In the genomic region with DNA sequence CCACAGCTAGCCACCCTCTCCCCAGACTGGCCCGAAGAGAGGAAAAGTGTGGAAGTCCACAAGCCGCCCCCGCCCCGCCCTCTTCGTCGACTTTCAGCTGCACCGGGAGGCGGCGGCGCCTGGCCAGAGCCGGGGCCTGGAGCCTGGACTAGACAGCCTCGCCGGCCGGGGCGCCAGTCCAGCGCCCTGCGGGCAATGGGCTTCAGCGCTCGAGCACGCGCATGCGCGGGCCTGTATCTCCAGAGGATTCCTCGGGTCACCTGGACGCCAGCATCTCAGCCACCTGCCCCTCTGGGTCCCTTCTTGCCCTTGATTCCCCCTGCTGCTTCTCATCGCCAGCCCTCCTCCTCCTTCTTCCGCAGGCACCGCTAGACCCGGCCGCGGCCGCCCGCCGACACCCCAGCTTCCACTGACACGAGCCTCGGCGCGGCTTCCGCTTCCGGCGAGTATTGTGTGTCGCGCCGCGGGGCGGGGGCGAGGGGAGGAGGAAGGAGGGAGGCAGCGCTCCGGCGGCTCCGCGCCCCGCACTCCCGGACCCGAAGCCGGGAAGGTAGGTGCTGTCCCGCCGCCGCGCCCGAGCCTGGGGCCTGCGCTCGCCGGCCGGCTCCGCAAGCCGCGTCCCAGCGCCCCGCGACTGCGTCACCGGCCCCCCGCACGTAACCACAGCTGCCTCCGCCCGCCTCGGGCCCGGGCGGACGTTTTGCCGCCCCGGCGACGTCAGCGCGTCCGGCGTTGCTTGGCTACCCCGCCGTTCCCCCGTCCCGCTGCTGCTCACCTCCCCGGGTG, we compare ENCODE assay signal across 1 cellular context.
A peak's percentile ranks its signal among the peaks of the same experiment; 100 is the strongest.
TF ChIP-seq lines count a peak whose summit lies in the region.

A gene (plus strand): TSS at position 482 of the 786 bp plus-strand sequence. CDS start 2,391 bp downstream, outside the sequence.

TF ChIP-seq in K562, 482 proteins besides CTCF, POLR2A, EP300 and RAD21 (continued from another document and continues in another):
- TF ChIP-seq, protein P1, sequence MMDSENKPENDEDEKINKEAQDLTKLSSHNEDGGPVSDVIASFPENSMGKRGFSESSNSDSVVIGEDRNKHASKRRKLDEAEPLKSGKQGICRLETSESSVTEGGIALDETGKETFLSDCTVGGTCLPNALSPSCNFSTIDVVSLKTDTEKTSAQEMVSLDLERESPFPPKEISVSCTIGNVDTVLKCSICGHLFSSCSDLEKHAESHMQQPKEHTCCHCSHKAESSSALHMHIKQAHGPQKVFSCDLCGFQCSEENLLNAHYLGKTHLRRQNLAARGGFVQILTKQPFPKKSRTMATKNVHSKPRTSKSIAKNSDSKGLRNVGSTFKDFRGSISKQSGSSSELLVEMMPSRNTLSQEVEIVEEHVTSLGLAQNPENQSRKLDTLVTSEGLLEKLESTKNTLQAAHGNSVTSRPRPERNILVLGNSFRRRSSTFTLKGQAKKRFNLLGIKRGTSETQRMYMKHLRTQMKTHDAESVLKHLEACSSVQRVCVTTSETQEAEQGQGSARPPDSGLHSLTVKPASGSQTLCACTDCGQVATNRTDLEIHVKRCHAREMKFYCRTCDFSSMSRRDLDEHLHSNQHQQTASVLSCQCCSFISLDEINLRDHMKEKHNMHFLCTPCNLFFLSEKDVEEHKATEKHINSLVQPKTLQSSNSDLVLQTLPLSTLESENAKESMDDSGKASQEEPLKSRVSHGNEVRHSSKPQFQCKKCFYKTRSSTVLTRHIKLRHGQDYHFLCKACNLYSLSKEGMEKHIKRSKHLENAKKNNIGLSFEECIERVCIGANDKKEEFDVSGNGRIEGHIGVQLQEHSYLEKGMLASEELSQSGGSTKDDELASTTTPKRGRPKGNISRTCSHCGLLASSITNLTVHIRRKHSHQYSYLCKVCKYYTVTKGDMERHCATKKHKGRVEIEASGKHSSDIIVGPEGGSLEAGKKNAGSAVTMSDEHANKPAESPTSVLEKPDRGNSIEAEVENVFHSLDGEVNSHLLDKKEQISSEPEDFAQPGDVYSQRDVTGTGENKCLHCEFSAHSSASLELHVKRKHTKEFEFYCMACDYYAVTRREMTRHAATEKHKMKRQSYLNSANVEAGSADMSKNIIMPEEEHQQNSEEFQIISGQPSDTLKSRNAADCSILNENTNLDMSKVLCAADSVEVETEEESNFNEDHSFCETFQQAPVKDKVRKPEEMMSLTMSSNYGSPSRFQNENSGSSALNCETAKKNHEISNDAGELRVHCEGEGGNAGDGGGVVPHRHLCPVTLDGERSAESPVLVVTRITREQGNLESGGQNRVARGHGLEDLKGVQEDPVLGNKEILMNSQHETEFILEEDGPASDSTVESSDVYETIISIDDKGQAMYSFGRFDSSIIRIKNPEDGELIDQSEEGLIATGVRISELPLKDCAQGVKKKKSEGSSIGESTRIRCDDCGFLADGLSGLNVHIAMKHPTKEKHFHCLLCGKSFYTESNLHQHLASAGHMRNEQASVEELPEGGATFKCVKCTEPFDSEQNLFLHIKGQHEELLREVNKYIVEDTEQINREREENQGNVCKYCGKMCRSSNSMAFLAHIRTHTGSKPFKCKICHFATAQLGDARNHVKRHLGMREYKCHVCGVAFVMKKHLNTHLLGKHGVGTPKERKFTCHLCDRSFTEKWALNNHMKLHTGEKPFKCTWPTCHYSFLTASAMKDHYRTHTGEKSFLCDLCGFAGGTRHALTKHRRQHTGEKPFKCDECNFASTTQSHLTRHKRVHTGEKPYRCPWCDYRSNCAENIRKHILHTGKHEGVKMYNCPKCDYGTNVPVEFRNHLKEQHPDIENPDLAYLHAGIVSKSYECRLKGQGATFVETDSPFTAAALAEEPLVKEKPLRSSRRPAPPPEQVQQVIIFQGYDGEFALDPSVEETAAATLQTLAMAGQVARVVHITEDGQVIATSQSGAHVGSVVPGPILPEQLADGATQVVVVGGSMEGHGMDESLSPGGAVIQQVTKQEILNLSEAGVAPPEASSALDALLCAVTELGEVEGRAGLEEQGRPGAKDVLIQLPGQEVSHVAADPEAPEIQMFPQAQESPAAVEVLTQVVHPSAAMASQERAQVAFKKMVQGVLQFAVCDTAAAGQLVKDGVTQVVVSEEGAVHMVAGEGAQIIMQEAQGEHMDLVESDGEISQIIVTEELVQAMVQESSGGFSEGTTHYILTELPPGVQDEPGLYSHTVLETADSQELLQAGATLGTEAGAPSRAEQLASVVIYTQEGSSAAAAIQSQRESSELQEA (IDR thresholded peaks at IDR 0.05; ENCODE audit: low read depth): no peak
- peak; percentile 74 for TF ChIP-seq CCNT2 (IDR thresholded peaks at IDR 0.05; ENCODE audit: borderline replicate concordance, extremely low read depth, insufficient read length, low read depth, low read length)
- TF ChIP-seq KAT7 (CRISPR knock-in tag; IDR thresholded peaks at IDR 0.05; ENCODE audit: borderline replicate concordance): peak; percentile 48; the same call in 1 of the 2 replicates
- peak; percentile 39 for TF ChIP-seq SAP30 (IDR thresholded peaks at IDR 0.05; ENCODE audit: borderline replicate concordance, insufficient read depth, low read depth, low read length, poor library complexity, severe bottlenecking)
- TF ChIP-seq ZFX (CRISPR knock-in tag; IDR thresholded peaks at IDR 0.05): peak; percentile 91
- TF ChIP-seq, protein P2, sequence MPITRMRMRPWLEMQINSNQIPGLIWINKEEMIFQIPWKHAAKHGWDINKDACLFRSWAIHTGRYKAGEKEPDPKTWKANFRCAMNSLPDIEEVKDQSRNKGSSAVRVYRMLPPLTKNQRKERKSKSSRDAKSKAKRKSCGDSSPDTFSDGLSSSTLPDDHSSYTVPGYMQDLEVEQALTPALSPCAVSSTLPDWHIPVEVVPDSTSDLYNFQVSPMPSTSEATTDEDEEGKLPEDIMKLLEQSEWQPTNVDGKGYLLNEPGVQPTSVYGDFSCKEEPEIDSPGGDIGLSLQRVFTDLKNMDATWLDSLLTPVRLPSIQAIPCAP (CRISPR knock-in tag; IDR thresholded peaks at IDR 0.05; ENCODE audit: borderline replicate concordance): no peak; the same call in 1 of the 2 replicates
- peak; percentile 58; the same call in 1 of the 2 replicates for TF ChIP-seq BRD4 (IDR thresholded peaks at IDR 0.05)
- TF ChIP-seq KDM2B (CRISPR knock-in tag; IDR thresholded peaks at IDR 0.05): 0 out of 2 replicates have a peak, but pooled peaks have one; percentile 32
- TF ChIP-seq RBBP5 (IDR thresholded peaks at IDR 0.05; ENCODE audit: borderline replicate concordance, insufficient read depth, low read length, poor library complexity, severe bottlenecking): peak; percentile 72
- peak; percentile 20; the same call in 1 of the 2 replicates for TF ChIP-seq ZNF316 (IDR thresholded peaks at IDR 0.05)
- peak; percentile 96 for TF ChIP-seq ELF1 (tag; IDR thresholded peaks at IDR 0.05)
- peak; percentile 57; the same call in 1 of the 2 replicates for TF ChIP-seq NCOA1 (IDR thresholded peaks at IDR 0.05; ENCODE audit: low read depth)
- peak; percentile 10; the same call in 1 of the 2 replicates for TF ChIP-seq NBN (IDR thresholded peaks at IDR 0.05; ENCODE audit: low read depth)
- peak; percentile 8; the same call in 1 of the 2 replicates for TF ChIP-seq SMAD2 (IDR thresholded peaks at IDR 0.05; ENCODE audit: low read depth, low read length)
- TF ChIP-seq ZBTB1 (CRISPR knock-in tag; IDR thresholded peaks at IDR 0.05; ENCODE audit: borderline replicate concordance, low read depth): peak; percentile 72
- TF ChIP-seq ZKSCAN1 (IDR thresholded peaks at IDR 0.05; ENCODE audit: low read depth, low read length): peak; percentile 60; the same call in 1 of the 2 replicates
- TF ChIP-seq SP1 (CRISPR knock-in tag; IDR thresholded peaks at IDR 0.05): no peak
- TF ChIP-seq, protein P3, sequence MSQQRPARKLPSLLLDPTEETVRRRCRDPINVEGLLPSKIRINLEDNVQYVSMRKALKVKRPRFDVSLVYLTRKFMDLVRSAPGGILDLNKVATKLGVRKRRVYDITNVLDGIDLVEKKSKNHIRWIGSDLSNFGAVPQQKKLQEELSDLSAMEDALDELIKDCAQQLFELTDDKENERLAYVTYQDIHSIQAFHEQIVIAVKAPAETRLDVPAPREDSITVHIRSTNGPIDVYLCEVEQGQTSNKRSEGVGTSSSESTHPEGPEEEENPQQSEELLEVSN (IDR thresholded peaks at IDR 0.05; ENCODE audit: borderline replicate concordance in 1 of 2, extremely low read depth in 1 of 2, insufficient read depth in 1 of 2, insufficient read length in 1 of 2, low read depth in 1 of 2, low read length in 1 of 2, poor library complexity in 1 of 2, severe bottlenecking in 1 of 2): peak; percentile 77 to 83
- peak; percentile 29; the same call in 1 of the 2 replicates for TF ChIP-seq SPI1 (IDR thresholded peaks at IDR 0.05; ENCODE audit: borderline replicate concordance, low read depth, low read length)
- TF ChIP-seq SMAD3 (CRISPR knock-in tag; conservative IDR thresholded peaks at IDR 0.05): 0 out of 2 replicates have a peak, but pooled peaks have one; percentile 30
- TF ChIP-seq, protein P4, sequence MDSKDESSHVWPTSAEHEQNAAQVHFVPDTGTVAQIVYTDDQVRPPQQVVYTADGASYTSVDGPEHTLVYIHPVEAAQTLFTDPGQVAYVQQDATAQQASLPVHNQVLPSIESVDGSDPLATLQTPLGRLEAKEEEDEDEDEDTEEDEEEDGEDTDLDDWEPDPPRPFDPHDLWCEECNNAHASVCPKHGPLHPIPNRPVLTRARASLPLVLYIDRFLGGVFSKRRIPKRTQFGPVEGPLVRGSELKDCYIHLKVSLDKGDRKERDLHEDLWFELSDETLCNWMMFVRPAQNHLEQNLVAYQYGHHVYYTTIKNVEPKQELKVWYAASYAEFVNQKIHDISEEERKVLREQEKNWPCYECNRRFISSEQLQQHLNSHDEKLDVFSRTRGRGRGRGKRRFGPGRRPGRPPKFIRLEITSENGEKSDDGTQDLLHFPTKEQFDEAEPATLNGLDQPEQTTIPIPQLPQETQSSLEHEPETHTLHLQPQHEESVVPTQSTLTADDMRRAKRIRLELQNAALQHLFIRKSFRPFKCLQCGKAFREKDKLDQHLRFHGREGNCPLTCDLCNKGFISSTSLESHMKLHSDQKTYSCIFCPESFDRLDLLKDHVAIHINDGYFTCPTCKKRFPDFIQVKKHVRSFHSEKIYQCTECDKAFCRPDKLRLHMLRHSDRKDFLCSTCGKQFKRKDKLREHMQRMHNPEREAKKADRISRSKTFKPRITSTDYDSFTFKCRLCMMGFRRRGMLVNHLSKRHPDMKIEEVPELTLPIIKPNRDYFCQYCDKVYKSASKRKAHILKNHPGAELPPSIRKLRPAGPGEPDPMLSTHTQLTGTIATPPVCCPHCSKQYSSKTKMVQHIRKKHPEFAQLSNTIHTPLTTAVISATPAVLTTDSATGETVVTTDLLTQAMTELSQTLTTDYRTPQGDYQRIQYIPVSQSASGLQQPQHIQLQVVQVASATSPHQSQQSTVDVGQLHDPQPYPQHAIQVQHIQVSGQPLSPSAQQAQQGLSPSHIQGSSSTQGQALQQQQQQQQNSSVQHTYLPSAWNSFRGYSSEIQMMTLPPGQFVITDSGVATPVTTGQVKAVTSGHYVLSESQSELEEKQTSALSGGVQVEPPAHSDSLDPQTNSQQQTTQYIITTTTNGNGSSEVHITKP (IDR thresholded peaks at IDR 0.05; ENCODE audit: partially characterized antibody): peak; percentile 46
- no peak for TF ChIP-seq FOXM1 (IDR thresholded peaks at IDR 0.05; ENCODE audit: low read depth)
- peak; percentile 61; the same call in 1 of the 2 replicates for TF ChIP-seq FOXM1 (CRISPR knock-in tag; IDR thresholded peaks at IDR 0.05; ENCODE audit: low read depth)
- TF ChIP-seq, protein P5, sequence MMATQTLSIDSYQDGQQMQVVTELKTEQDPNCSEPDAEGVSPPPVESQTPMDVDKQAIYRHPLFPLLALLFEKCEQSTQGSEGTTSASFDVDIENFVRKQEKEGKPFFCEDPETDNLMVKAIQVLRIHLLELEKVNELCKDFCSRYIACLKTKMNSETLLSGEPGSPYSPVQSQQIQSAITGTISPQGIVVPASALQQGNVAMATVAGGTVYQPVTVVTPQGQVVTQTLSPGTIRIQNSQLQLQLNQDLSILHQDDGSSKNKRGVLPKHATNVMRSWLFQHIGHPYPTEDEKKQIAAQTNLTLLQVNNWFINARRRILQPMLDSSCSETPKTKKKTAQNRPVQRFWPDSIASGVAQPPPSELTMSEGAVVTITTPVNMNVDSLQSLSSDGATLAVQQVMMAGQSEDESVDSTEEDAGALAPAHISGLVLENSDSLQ (IDR thresholded peaks at IDR 0.05): peak; percentile 27; the same call in 1 of the 2 replicates
- TF ChIP-seq SIX5 (IDR thresholded peaks at IDR 0.05; ENCODE audit: borderline replicate concordance in 1 of 2, insufficient read depth in 1 of 2, low read depth in 1 of 2, low read length in 2 of 2): peak in 1 of 2 experiments; percentile 38; a peak in 3 of 4 replicates
- peak; percentile 31; the same call in 1 of the 2 replicates for TF ChIP-seq POLR2AphosphoS2 (IDR thresholded peaks at IDR 0.05; ENCODE audit: low read length)
- no peak for TF ChIP-seq NR4A1 (CRISPR knock-in tag; IDR thresholded peaks at IDR 0.05)
- no peak for TF ChIP-seq NR4A1 (tag; IDR thresholded peaks at IDR 0.05)
- peak; percentile 97 for TF ChIP-seq PCBP1 (IDR thresholded peaks at IDR 0.05; ENCODE audit: low read depth, low read length, poor library complexity, severe bottlenecking)
- 0 out of 2 replicates have a peak, but pooled peaks have one; percentile 56 for TF ChIP-seq RBM14 (IDR thresholded peaks at IDR 0.05; ENCODE audit: borderline replicate concordance, insufficient read depth, low read depth, low read length)
- TF ChIP-seq, protein P6, sequence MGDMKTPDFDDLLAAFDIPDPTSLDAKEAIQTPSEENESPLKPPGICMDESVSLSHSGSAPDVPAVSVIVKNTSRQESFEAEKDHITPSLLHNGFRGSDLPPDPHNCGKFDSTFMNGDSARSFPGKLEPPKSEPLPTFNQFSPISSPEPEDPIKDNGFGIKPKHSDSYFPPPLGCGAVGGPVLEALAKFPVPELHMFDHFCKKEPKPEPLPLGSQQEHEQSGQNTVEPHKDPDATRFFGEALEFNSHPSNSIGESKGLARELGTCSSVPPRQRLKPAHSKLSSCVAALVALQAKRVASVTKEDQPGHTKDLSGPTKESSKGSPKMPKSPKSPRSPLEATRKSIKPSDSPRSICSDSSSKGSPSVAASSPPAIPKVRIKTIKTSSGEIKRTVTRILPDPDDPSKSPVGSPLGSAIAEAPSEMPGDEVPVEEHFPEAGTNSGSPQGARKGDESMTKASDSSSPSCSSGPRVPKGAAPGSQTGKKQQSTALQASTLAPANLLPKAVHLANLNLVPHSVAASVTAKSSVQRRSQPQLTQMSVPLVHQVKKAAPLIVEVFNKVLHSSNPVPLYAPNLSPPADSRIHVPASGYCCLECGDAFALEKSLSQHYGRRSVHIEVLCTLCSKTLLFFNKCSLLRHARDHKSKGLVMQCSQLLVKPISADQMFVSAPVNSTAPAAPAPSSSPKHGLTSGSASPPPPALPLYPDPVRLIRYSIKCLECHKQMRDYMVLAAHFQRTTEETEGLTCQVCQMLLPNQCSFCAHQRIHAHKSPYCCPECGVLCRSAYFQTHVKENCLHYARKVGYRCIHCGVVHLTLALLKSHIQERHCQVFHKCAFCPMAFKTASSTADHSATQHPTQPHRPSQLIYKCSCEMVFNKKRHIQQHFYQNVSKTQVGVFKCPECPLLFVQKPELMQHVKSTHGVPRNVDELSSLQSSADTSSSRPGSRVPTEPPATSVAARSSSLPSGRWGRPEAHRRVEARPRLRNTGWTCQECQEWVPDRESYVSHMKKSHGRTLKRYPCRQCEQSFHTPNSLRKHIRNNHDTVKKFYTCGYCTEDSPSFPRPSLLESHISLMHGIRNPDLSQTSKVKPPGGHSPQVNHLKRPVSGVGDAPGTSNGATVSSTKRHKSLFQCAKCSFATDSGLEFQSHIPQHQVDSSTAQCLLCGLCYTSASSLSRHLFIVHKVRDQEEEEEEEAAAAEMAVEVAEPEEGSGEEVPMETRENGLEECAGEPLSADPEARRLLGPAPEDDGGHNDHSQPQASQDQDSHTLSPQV (IDR thresholded peaks at IDR 0.05): peak; percentile 64
- TF ChIP-seq ZNF76 (CRISPR knock-in tag; IDR thresholded peaks at IDR 0.05; ENCODE audit: borderline replicate concordance): peak; percentile 39; the same call in 1 of the 2 replicates
